In the genomic region with DNA sequence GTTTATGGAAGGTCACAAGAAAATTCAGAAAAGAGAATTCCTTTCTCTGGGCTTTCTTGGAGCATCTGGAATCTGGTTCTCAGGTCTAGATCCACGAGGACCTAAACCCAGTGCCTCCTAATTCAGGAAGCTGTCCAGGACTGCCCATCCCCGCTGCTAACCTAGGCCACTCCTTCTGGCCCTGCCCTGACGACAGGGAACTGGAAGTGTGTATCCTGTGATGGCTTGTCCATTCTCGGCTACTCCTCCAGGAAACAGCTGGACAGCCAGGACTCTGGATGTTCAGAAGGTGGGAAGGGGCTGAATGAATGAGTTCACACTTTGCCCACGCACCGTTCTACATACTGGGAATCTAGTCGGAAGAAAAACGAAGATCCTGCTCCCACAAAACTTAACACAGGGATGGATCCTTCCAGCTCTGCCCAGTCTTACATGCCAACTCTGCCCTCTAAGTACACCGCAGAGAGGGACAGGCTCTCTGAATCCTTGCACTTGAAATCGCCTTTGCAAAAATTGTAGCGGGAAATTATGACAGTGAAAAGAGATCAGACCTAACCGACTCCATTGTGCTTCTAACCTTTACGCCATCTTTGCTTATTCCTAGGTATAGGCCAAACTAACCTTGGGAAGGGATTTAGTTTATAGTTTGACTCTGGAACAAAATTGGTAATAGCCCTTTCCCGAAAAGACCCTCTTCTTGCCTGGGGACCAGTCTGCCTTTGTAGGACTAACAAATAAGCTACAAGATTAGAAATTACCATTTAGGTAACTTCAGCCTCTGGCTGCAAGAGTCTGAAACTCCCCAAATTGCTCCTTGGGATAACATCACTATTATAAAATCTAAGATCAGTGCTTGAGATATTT, we compare ENCODE assay signal across 1 cellular context.
TF ChIP-seq lines count a peak whose summit lies in the region.

No MANE protein-coding gene starts in this region.

TF ChIP-seq in H1, 55 proteins besides CTCF, POLR2A, EP300 and RAD21:
- no peak for TF ChIP-seq POU5F1 (IDR thresholded peaks at IDR 0.05; ENCODE audit: low read depth, low read length)
- TF ChIP-seq TBP (IDR thresholded peaks at IDR 0.05; ENCODE audit: low read depth, low read length) = no peak
- TF ChIP-seq, protein P1, sequence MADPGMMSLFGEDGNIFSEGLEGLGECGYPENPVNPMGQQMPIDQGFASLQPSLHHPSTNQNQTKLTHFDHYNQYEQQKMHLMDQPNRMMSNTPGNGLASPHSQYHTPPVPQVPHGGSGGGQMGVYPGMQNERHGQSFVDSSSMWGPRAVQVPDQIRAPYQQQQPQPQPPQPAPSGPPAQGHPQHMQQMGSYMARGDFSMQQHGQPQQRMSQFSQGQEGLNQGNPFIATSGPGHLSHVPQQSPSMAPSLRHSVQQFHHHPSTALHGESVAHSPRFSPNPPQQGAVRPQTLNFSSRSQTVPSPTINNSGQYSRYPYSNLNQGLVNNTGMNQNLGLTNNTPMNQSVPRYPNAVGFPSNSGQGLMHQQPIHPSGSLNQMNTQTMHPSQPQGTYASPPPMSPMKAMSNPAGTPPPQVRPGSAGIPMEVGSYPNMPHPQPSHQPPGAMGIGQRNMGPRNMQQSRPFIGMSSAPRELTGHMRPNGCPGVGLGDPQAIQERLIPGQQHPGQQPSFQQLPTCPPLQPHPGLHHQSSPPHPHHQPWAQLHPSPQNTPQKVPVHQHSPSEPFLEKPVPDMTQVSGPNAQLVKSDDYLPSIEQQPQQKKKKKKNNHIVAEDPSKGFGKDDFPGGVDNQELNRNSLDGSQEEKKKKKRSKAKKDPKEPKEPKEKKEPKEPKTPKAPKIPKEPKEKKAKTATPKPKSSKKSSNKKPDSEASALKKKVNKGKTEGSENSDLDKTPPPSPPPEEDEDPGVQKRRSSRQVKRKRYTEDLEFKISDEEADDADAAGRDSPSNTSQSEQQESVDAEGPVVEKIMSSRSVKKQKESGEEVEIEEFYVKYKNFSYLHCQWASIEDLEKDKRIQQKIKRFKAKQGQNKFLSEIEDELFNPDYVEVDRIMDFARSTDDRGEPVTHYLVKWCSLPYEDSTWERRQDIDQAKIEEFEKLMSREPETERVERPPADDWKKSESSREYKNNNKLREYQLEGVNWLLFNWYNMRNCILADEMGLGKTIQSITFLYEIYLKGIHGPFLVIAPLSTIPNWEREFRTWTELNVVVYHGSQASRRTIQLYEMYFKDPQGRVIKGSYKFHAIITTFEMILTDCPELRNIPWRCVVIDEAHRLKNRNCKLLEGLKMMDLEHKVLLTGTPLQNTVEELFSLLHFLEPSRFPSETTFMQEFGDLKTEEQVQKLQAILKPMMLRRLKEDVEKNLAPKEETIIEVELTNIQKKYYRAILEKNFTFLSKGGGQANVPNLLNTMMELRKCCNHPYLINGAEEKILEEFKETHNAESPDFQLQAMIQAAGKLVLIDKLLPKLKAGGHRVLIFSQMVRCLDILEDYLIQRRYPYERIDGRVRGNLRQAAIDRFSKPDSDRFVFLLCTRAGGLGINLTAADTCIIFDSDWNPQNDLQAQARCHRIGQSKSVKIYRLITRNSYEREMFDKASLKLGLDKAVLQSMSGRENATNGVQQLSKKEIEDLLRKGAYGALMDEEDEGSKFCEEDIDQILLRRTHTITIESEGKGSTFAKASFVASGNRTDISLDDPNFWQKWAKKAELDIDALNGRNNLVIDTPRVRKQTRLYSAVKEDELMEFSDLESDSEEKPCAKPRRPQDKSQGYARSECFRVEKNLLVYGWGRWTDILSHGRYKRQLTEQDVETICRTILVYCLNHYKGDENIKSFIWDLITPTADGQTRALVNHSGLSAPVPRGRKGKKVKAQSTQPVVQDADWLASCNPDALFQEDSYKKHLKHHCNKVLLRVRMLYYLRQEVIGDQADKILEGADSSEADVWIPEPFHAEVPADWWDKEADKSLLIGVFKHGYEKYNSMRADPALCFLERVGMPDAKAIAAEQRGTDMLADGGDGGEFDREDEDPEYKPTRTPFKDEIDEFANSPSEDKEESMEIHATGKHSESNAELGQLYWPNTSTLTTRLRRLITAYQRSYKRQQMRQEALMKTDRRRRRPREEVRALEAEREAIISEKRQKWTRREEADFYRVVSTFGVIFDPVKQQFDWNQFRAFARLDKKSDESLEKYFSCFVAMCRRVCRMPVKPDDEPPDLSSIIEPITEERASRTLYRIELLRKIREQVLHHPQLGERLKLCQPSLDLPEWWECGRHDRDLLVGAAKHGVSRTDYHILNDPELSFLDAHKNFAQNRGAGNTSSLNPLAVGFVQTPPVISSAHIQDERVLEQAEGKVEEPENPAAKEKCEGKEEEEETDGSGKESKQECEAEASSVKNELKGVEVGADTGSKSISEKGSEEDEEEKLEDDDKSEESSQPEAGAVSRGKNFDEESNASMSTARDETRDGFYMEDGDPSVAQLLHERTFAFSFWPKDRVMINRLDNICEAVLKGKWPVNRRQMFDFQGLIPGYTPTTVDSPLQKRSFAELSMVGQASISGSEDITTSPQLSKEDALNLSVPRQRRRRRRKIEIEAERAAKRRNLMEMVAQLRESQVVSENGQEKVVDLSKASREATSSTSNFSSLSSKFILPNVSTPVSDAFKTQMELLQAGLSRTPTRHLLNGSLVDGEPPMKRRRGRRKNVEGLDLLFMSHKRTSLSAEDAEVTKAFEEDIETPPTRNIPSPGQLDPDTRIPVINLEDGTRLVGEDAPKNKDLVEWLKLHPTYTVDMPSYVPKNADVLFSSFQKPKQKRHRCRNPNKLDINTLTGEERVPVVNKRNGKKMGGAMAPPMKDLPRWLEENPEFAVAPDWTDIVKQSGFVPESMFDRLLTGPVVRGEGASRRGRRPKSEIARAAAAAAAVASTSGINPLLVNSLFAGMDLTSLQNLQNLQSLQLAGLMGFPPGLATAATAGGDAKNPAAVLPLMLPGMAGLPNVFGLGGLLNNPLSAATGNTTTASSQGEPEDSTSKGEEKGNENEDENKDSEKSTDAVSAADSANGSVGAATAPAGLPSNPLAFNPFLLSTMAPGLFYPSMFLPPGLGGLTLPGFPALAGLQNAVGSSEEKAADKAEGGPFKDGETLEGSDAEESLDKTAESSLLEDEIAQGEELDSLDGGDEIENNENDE (IDR thresholded peaks at IDR 0.05; ENCODE audit: insufficient replicate concordance, low read length) = no peak
- TF ChIP-seq CHD1 (IDR thresholded peaks at IDR 0.05; ENCODE audit: low read depth, low read length) = no peak
- TF ChIP-seq TEAD4 (IDR thresholded peaks at IDR 0.05; ENCODE audit: low read depth, low read length) = no peak
- no peak for TF ChIP-seq MAFK (IDR thresholded peaks at IDR 0.05; ENCODE audit: low read depth, low read length)
- no peak for TF ChIP-seq RNF2 (IDR thresholded peaks at IDR 0.05; ENCODE audit: borderline replicate concordance, low read depth, low read length, missing control alignments, poor library complexity, severe bottlenecking)
- TF ChIP-seq SP1 (IDR thresholded peaks at IDR 0.05; ENCODE audit: low read depth, low read length) = no peak
- no peak for TF ChIP-seq KDM5A (IDR thresholded peaks at IDR 0.05; ENCODE audit: low read length)
- no peak for TF ChIP-seq JUN (IDR thresholded peaks at IDR 0.05; ENCODE audit: low read depth, low read length)
- TF ChIP-seq, protein P2, sequence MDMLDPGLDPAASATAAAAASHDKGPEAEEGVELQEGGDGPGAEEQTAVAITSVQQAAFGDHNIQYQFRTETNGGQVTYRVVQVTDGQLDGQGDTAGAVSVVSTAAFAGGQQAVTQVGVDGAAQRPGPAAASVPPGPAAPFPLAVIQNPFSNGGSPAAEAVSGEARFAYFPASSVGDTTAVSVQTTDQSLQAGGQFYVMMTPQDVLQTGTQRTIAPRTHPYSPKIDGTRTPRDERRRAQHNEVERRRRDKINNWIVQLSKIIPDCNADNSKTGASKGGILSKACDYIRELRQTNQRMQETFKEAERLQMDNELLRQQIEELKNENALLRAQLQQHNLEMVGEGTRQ (IDR thresholded peaks at IDR 0.05; ENCODE audit: low read length) = no peak
- TF ChIP-seq, protein P3, sequence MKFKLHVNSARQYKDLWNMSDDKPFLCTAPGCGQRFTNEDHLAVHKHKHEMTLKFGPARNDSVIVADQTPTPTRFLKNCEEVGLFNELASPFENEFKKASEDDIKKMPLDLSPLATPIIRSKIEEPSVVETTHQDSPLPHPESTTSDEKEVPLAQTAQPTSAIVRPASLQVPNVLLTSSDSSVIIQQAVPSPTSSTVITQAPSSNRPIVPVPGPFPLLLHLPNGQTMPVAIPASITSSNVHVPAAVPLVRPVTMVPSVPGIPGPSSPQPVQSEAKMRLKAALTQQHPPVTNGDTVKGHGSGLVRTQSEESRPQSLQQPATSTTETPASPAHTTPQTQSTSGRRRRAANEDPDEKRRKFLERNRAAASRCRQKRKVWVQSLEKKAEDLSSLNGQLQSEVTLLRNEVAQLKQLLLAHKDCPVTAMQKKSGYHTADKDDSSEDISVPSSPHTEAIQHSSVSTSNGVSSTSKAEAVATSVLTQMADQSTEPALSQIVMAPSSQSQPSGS (IDR thresholded peaks at IDR 0.05; ENCODE audit: low read length) = no peak
- TF ChIP-seq CEBPB (IDR thresholded peaks at IDR 0.05; ENCODE audit: low read depth, low read length) = no peak
- no peak for TF ChIP-seq BACH1 (IDR thresholded peaks at IDR 0.05; ENCODE audit: low read length)
TF ChIP-seq in H1: peak in this region for 0.
